In the genomic region with DNA sequence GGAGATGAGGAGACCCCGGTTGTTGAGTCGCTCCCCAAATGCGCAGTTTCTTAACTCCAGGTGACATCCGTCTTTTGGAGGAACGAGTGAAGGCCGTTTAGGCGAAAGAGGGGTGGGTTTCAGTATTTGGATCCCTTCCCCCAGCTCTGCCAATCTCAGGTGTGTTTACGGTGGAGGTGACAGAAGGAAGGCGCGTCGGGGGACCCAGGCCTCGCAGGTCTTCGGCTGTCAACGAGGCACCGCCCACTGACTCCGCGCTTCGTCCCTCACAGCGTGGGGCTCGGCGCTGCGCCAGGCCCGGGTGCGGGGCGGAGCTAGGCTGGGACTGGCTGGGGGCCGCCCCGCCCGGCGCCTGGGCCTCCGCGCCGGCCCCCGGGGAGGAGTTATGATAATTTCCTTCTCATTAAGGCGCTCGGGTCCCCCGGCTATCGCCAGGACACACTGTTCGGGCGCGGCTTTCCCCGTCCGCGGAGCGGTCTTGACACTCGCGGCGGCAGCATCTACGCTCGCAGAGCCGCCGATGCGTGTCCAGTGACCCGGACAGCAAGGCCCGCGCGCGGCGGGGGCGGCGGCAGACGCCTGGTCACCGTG, we compare ENCODE assay signal across 8 cellular contexts. TPM values are rescaled to one million over a fixed set of nuclear protein-coding genes. Genes with fewer than 3 reads are reported as not detected.
DNase-seq lines count a peak whose midpoint lies in the region; ATAC-seq and TF ChIP-seq lines count a peak whose summit lies in the region.

A gene (plus strand): TSS at position 434 of the 591 bp plus-strand sequence. CDS start 239 bp downstream, outside the sequence.

- no peak within 1 kb of the TSS for H3K27ac Mint-ChIP-seq in activated T-helper 2 cell treated with anti-CD3 and anti-CD28 coated beads, Interferon-gamma antibody, Interleukin-2, Interleukin-4, amounts not matched to agents 10 μg/mL and 5 μg/mL and 100 μg/mL, durations not matched to agents 14 hours and 24 hours and 36 hours

- TF ChIP-seq CTCF in LNCaP clone FGC (IDR thresholded peaks at IDR 0.05; ENCODE audit: control insufficient read depth, extremely low read depth, insufficient read depth) (no peak), cardiac muscle cell (IDR thresholded peaks at IDR 0.05; ENCODE audit: low read depth, low read length) (no peak)

- H3K27ac ChIP-seq in cardiac muscle cell (no peak within 1 kb of the TSS), rectal smooth muscle tissue (ENCODE audit: low read depth, low read length) (peak within 1 kb of the TSS; percentile 49)

- H3K27me3 ChIP-seq in cardiac muscle cell, result peaks cover 100% of the 10 kb centered on the region
- H3K27me3 ChIP-seq in rectal smooth muscle tissue (ENCODE audit: control insufficient read depth, insufficient read depth, low read length), result peaks cover 47% of the 10 kb centered on the region

- H3K4me1 Mint-ChIP-seq in activated T-helper 2 cell treated with anti-CD3 and anti-CD28 coated beads, Interferon-gamma antibody, Interleukin-2, Interleukin-4, amounts not matched to agents 10 μg/mL and 5 μg/mL and 100 μg/mL, durations not matched to agents 14 hours and 24 hours and 36 hours (ENCODE audit: low read depth), result peaks cover 7% of the 10 kb centered on the region

- H3K9me3 ChIP-seq in cardiac muscle cell (ENCODE audit: low read depth), result no peaks in the 10 kb centered on the region

- intact Hi-C loops in activated T-helper 2 cell treated with anti-CD3 and anti-CD28 coated beads, Interferon-gamma antibody, Interleukin-2, Interleukin-4, amounts not matched to agents 10 μg/mL and 5 μg/mL and 100 μg/mL, durations not matched to agents 14 hours and 24 hours and 36 hours (cut with micrococcal nuclease), result loop anchor here (2.0 to 5.0 kb wide), 2 partner anchors 77 to 636 kb away; no protein-coding TSS in a partner anchor

- ATAC-seq in HG02973 (IDR thresholded peaks at IDR 0.05; ENCODE audit: unreplicated experiment), result no peak

- DNase-seq in EL, result peak; percentile 87
- DNase-seq in LNCaP clone FGC (ENCODE audit: low read depth), result peak; percentile 42
- no peak for DNase-seq in activated T-helper 2 cell treated with anti-CD3 and anti-CD28 coated beads, Interferon-gamma antibody, Interleukin-2, Interleukin-4, amounts not matched to agents 10 μg/mL and 5 μg/mL and 100 μg/mL, durations not matched to agents 14 hours and 24 hours and 36 hours (ENCODE audit: low spot score)
- peak; percentile 45 to 91 for DNase-seq in cardiac muscle cell (ENCODE audit: low read depth in 1 of 2, low spot score in 1 of 2)
- DNase-seq in LoVo (ENCODE audit: low spot score), result no peak
- no peak for DNase-seq in central memory CD4-positive, alpha-beta T cell

- H3K4me3 ChIP-seq in LNCaP clone FGC (ENCODE audit: low read depth, low read length) (peak within 1 kb of the TSS; percentile 98), cardiac muscle cell (peak within 1 kb of the TSS; percentile 35), rectal smooth muscle tissue (ENCODE audit: low read length) (peak within 1 kb of the TSS; percentile 63)

- H3K4me1 ChIP-seq in cardiac muscle cell (ENCODE audit: low read depth) (peaks cover 16% of the 10 kb centered on the region), rectal smooth muscle tissue (ENCODE audit: control insufficient read depth, insufficient read depth, low read length) (no peaks in the 10 kb centered on the region)

- no peaks in the 10 kb centered on the region for H3K9me3 Mint-ChIP-seq in activated T-helper 2 cell treated with anti-CD3 and anti-CD28 coated beads, Interferon-gamma antibody, Interleukin-2, Interleukin-4, amounts not matched to agents 10 μg/mL and 5 μg/mL and 100 μg/mL, durations not matched to agents 14 hours and 24 hours and 36 hours

- peaks cover 69% of the 10 kb centered on the region for H3K27me3 Mint-ChIP-seq in activated T-helper 2 cell treated with anti-CD3 and anti-CD28 coated beads, Interferon-gamma antibody, Interleukin-2, Interleukin-4, amounts not matched to agents 10 μg/mL and 5 μg/mL and 100 μg/mL, durations not matched to agents 14 hours and 24 hours and 36 hours (ENCODE audit: low read depth)

- H3K36me3 ChIP-seq in cardiac muscle cell, result no peaks in the 10 kb centered on the region
- no peaks in the 10 kb centered on the region for H3K36me3 ChIP-seq in rectal smooth muscle tissue (ENCODE audit: control insufficient read depth, insufficient read depth, low read length)

- no peaks in the 10 kb centered on the region for H3K36me3 Mint-ChIP-seq in activated T-helper 2 cell treated with anti-CD3 and anti-CD28 coated beads, Interferon-gamma antibody, Interleukin-2, Interleukin-4, amounts not matched to agents 10 μg/mL and 5 μg/mL and 100 μg/mL, durations not matched to agents 14 hours and 24 hours and 36 hours (ENCODE audit: low read depth)

- H3K9ac ChIP-seq in rectal smooth muscle tissue (ENCODE audit: low read length), result peak within 1 kb of the TSS; percentile 25

- H3K4me3 Mint-ChIP-seq in activated T-helper 2 cell treated with anti-CD3 and anti-CD28 coated beads, Interferon-gamma antibody, Interleukin-2, Interleukin-4, amounts not matched to agents 10 μg/mL and 5 μg/mL and 100 μg/mL, durations not matched to agents 14 hours and 24 hours and 36 hours (ENCODE audit: low read depth), result peak within 1 kb of the TSS; percentile 17

RNA-seq across cellular contexts. Expression of the gene that starts here (rescaled TPM):
- total RNA-seq in activated T-helper 2 cell treated with anti-CD3 and anti-CD28 coated beads, Interferon-gamma antibody, Interleukin-2, Interleukin-4, amounts not matched to agents 10 μg/mL and 5 μg/mL and 100 μg/mL, durations not matched to agents 14 hours and 24 hours and 36 hours, result not detected in 2 replicates
- 0.21 and 0.46 TPM in 2 replicates for total RNA-seq in cardiac muscle cell
- polyA plus RNA-seq in cardiac muscle cell, result not detected in 2 replicates

Comparison
In these comparisons a context has a peak if more than half of its experiments do, and no peak if none do; other contexts are left out.
1. Peak in DNase-seq and H3K4me3 ChIP-seq in cardiac muscle cell; RNA of the gene not detected or under 1 TPM.
2. DNase-seq: peak in EL (single experiment) and LNCaP clone FGC (single experiment); none in activated T-helper 2 cell treated with anti-CD3 and anti-CD28 coated beads, Interferon-gamma antibody, Interleukin-2, Interleukin-4, amounts not matched to agents 10 μg/mL and 5 μg/mL and 100 μg/mL, durations not matched to agents 14 hours and 24 hours and 36 hours (single experiment), LoVo (single experiment) and central memory CD4-positive, alpha-beta T cell (single experiment).
3. H3K4me3 ChIP-seq: peak in every context shown above with its lines; median percentile 98 in LNCaP clone FGC; 63 in rectal smooth muscle tissue; 35 in cardiac muscle cell.